In genomic region chr6:74755748-74756147, GRCh38 we compare ENCODE assay signal across 22 cellular contexts.
"Had no signal": no experiment of that assay in that cellular context is flagged by ENCODE, and none has a peak within 500 bp of the region (broad histone marks: within the 10 kb centered on the region; RNA-seq: fewer than 3 reads in every experiment).

No MANE protein-coding gene starts in this region.

- H3K4me3 Mint-ChIP-seq: activated CD4-positive, alpha-beta memory T cell treated with anti-CD3 and anti-CD28 coated beads for 36 hours; activated naive CD8-positive, alpha-beta T cell treated with anti-CD3 and anti-CD28 coated beads for 36 hours; natural killer cell; T-helper 17 cell had no signal

- H3K36me3 Mint-ChIP-seq: activated CD4-positive, alpha-beta memory T cell treated with anti-CD3 and anti-CD28 coated beads for 36 hours; activated naive CD8-positive, alpha-beta T cell treated with anti-CD3 and anti-CD28 coated beads for 36 hours; natural killer cell had no signal

- ATAC-seq: gastroesophageal sphincter; natural killer cell; stimulated activated naive CD8-positive, alpha-beta T cell treated with anti-CD3 and anti-CD28 coated beads, Interleukin-15, Interleukin-2, amounts not matched to agents 100 U/mL and 50 U/mL, for 24 hours; T-helper 17 cell had no signal

- H3K27ac ChIP-seq: cardiac muscle cell, gastroesophageal sphincter, neutrophil, spleen, tibial artery had no signal

- H3K27me3 ChIP-seq: cardiac muscle cell, gastroesophageal sphincter, neutrophil, spleen, tibial artery had no signal

- DNase-seq: activated CD4-positive, alpha-beta memory T cell treated with anti-CD3 and anti-CD28 coated beads for 36 hours; activated CD4-positive, alpha-beta T cell treated with anti-CD3 and anti-CD28 coated beads for 48 hours; activated naive CD4-positive, alpha-beta T cell treated with Interleukin-2 at 50 U/mL for 16 hours; activated naive CD8-positive, alpha-beta T cell treated with anti-CD3 and anti-CD28 coated beads for 36 hours; activated T-cell treated with anti-CD3 and anti-CD28 coated beads, Interleukin-2, amount 50 U/mL, for 48 hours; amniotic stem cell; effector memory CD4-positive, alpha-beta T cell; hypothalamus; midbrain; natural killer cell; retina; stimulated activated CD4-positive, alpha-beta T cell treated with anti-CD3 and anti-CD28 coated beads, Interleukin-4, amount 100 ng/mL, for 24 hours; stimulated activated naive CD8-positive, alpha-beta T cell treated with anti-CD3 and anti-CD28 coated beads, Interleukin-15, Interleukin-2, amounts not matched to agents 100 U/mL and 50 U/mL, for 24 hours; SW 1271; T-helper 17 cell; tibial artery had no signal

- H3K27me3 Mint-ChIP-seq: activated CD4-positive, alpha-beta memory T cell treated with anti-CD3 and anti-CD28 coated beads for 36 hours; activated naive CD8-positive, alpha-beta T cell treated with anti-CD3 and anti-CD28 coated beads for 36 hours; T-helper 17 cell had no signal

- H3K4me1 ChIP-seq: spleen had no signal

- H3K36me3 ChIP-seq: cardiac muscle cell, gastroesophageal sphincter, neutrophil, spleen, tibial artery had no signal

- FAIRE-seq: colon, islet of Langerhans had no signal

- H3K27ac Mint-ChIP-seq: activated CD4-positive, alpha-beta memory T cell treated with anti-CD3 and anti-CD28 coated beads for 36 hours; activated naive CD8-positive, alpha-beta T cell treated with anti-CD3 and anti-CD28 coated beads for 36 hours; natural killer cell; T-helper 17 cell had no signal

- H3K4me3 ChIP-seq: cardiac muscle cell, gastroesophageal sphincter, spleen, tibial artery had no signal

- H3K4me1 Mint-ChIP-seq: activated naive CD8-positive, alpha-beta T cell treated with anti-CD3 and anti-CD28 coated beads for 36 hours; natural killer cell; T-helper 17 cell had no signal

- H3K9me3 ChIP-seq: gastroesophageal sphincter, neutrophil, spleen, tibial artery had no signal
